ENCODE assay signal across 7 cellular contexts in genomic region chr5:73890569-73890968, GRCh38.
"Had no signal": no experiment of that assay in that cellular context is flagged by ENCODE, and none has a peak within 500 bp of the region (broad histone marks: within the 10 kb centered on the region; RNA-seq: fewer than 3 reads in every experiment).

No MANE protein-coding gene starts in this region.

- H3K9me3 ChIP-seq: HAP-1 had no signal

- H3K9me3 Mint-ChIP-seq: HFFc6 had no signal

- H3K9ac ChIP-seq: GM23248 had no signal

- H3K4me1 ChIP-seq: HAP-1 had no signal

- H2AFZ ChIP-seq: GM23248 had no signal

- H3K4me3 Mint-ChIP-seq: HFFc6 had no signal

- DNase-seq: GM23248, GOT3, H7, HFFc6, IMR-90 had no signal

- H3K4me3 ChIP-seq: GM23248, HAP-1 had no signal

- FAIRE-seq: HTR-8/SVneo had no signal

- H3K27ac Mint-ChIP-seq: HFFc6 had no signal

- H3K36me3 ChIP-seq: HAP-1 had no signal

- H3K27ac ChIP-seq: GM23248 had no signal
